22 cellular contexts compared by ENCODE assay signal in the genomic region with DNA sequence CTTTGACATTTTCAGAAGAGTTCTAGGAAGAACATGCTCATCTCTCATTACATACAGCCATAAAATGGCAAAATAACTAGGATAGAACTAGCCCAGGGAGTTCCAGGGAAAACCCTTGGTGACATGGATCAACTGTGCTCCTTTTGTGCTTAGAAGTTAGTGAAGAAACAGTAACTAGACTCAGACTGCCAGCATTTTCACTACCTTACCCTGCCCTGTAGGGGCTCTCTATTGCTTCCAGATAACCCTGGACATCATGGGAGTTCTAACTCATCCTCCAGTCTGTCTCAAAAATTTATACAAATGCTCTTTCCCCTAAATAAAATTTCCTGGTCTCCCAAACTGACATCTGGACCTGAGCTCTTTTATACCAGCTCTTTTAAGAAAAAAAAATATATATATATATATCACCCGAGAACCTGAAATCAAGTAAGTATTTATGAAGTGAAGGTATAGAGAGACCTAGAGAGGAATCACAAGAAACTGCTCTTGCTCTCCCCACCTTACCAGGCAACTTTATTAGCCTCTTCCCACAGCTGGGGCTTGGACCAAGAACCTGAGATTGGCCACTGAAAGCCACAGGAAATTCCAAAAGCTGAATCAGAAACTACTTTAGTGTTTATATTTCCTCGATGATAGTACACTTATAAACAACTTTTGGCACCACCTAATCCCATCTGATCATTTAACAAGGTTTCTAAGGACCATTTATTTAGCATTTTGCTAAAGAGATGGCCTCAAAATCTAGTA.
DNase-seq lines count a peak whose midpoint lies in the region; ATAC-seq, FAIRE-seq and TF ChIP-seq lines count a peak whose summit lies in the region.
"Had no signal": no experiment of that assay in that cellular context is flagged by ENCODE, and none has a peak within 500 bp of the region (broad histone marks: within the 10 kb centered on the region; RNA-seq: fewer than 3 reads in every experiment).

No MANE protein-coding gene starts in this region.

- H3K4me2 ChIP-seq in GM23338 (no peak overlapping the region), MM.1S (ENCODE audit: low read depth, low read length) (no peak overlapping the region)

- H3K4me3 ChIP-seq in A673 (ENCODE audit: low read depth, low read length, poor library complexity, severe bottlenecking) (no peak overlapping the region), GM23338 (no peak overlapping the region), epithelial cell of proximal tubule (ENCODE audit: low read depth, low read length) (no peak overlapping the region), MM.1S (ENCODE audit: low read length) (no peak overlapping the region)
- H3K4me3 ChIP-seq: heart left ventricle, psoas muscle had no signal

- no peaks in the 10 kb centered on the region for H3K79me2 ChIP-seq in GM23338 (replicated peaks; ENCODE audit: insufficient read depth)
- H3K79me2 ChIP-seq in MM.1S (ENCODE audit: low read length), result no peaks in the 10 kb centered on the region

- H3K9me3 ChIP-seq in A673 (ENCODE audit: low read depth, low read length, poor library complexity, severe bottlenecking) (no peaks in the 10 kb centered on the region), MM.1S (replicated peaks; ENCODE audit: insufficient read depth, low read length) (no peaks in the 10 kb centered on the region)
- H3K9me3 ChIP-seq: heart left ventricle, psoas muscle had no signal

- H3K27ac Mint-ChIP-seq in GM23338, result no peak overlapping the region
- H3K27ac Mint-ChIP-seq: activated CD4-positive, alpha-beta memory T cell treated with anti-CD3 and anti-CD28 coated beads, Interleukin-2, amount 10 ng/mL, durations not matched to agents 7 days and 5 days; activated naive CD8-positive, alpha-beta T cell treated with anti-CD3 and anti-CD28 coated beads, Interleukin-2, amount 10 ng/mL, durations not matched to agents 7 days and 5 days; HFFc6; memory B cell; natural killer cell treated with Interleukin-12 subunit alpha and Interleukin-12 subunit beta and Interleukin-15 and Interleukin-18, amount 100 ng/mL, for 72 hours had no signal

- H3K27ac ChIP-seq in A673 (ENCODE audit: low read depth, low read length, poor library complexity, severe bottlenecking), result no peak overlapping the region
- no peak overlapping the region for H3K27ac ChIP-seq in GM23338 (ENCODE audit: low read depth)
- H3K27ac ChIP-seq in MM.1S (ENCODE audit: low read length), result no peak overlapping the region
- H3K27ac ChIP-seq: heart left ventricle, psoas muscle had no signal

- intact Hi-C loops in A673 (cut with micrococcal nuclease; ENCODE audit: unreplicated experiment), result no loop called here

- H4K20me1 ChIP-seq in GM23338 (replicated peaks; ENCODE audit: insufficient read depth) (no peaks in the 10 kb centered on the region), MM.1S (ENCODE audit: insufficient read depth, low read length) (no peaks in the 10 kb centered on the region)

- no peaks in the 10 kb centered on the region; the same call in 2 of the 3 replicates for H3K9me3 Mint-ChIP-seq in GM23338
- H3K9me3 Mint-ChIP-seq: activated CD4-positive, alpha-beta memory T cell treated with anti-CD3 and anti-CD28 coated beads, Interleukin-2, amount 10 ng/mL, durations not matched to agents 7 days and 5 days; activated naive CD8-positive, alpha-beta T cell treated with anti-CD3 and anti-CD28 coated beads, Interleukin-2, amount 10 ng/mL, durations not matched to agents 7 days and 5 days; HFFc6; memory B cell had no signal

- H2AFZ ChIP-seq in GM23338 (no peak overlapping the region), MM.1S (ENCODE audit: low read length) (no peak overlapping the region)

- H3K4me1 Mint-ChIP-seq in GM23338, result no peaks in the 10 kb centered on the region
- H3K4me1 Mint-ChIP-seq: activated CD4-positive, alpha-beta memory T cell treated with anti-CD3 and anti-CD28 coated beads, Interleukin-2, amount 10 ng/mL, durations not matched to agents 7 days and 5 days; activated naive CD8-positive, alpha-beta T cell treated with anti-CD3 and anti-CD28 coated beads, Interleukin-2, amount 10 ng/mL, durations not matched to agents 7 days and 5 days; memory B cell had no signal

- H3K27me3 Mint-ChIP-seq in GM23338 (ENCODE audit: insufficient read depth, low read depth, poor library complexity), result no peaks in the 10 kb centered on the region
- H3K27me3 Mint-ChIP-seq: activated CD4-positive, alpha-beta memory T cell treated with anti-CD3 and anti-CD28 coated beads, Interleukin-2, amount 10 ng/mL, durations not matched to agents 7 days and 5 days; activated naive CD8-positive, alpha-beta T cell treated with anti-CD3 and anti-CD28 coated beads, Interleukin-2, amount 10 ng/mL, durations not matched to agents 7 days and 5 days; memory B cell; natural killer cell treated with Interleukin-12 subunit alpha and Interleukin-12 subunit beta and Interleukin-15 and Interleukin-18, amount 100 ng/mL, for 72 hours had no signal

- H3K9me2 ChIP-seq in GM23338 (ENCODE audit: insufficient read depth), result no peaks in the 10 kb centered on the region
- no peaks in the 10 kb centered on the region for H3K9me2 ChIP-seq in MM.1S (replicated peaks; ENCODE audit: insufficient read depth, low read length)

- no peaks in the 10 kb centered on the region for H3K36me3 Mint-ChIP-seq in GM23338 (ENCODE audit: low read depth)
- H3K36me3 Mint-ChIP-seq: activated naive CD8-positive, alpha-beta T cell treated with anti-CD3 and anti-CD28 coated beads, Interleukin-2, amount 10 ng/mL, durations not matched to agents 7 days and 5 days; memory B cell; natural killer cell treated with Interleukin-12 subunit alpha and Interleukin-12 subunit beta and Interleukin-15 and Interleukin-18, amount 100 ng/mL, for 72 hours had no signal

- no peak for FAIRE-seq in urothelium cell line (lab: Jason Lieb, UNC)
- FAIRE-seq: GM18507 had no signal

- no peaks in the 10 kb centered on the region for H3K36me3 ChIP-seq in A673 (ENCODE audit: insufficient read depth, low read length, poor library complexity, severe bottlenecking)
- no peaks in the 10 kb centered on the region for H3K36me3 ChIP-seq in GM23338 (ENCODE audit: insufficient read depth)
- H3K36me3 ChIP-seq in MM.1S (replicated peaks; ENCODE audit: insufficient read depth, low read length), result no peaks in the 10 kb centered on the region
- H3K36me3 ChIP-seq: heart left ventricle had no signal

- POLR2A ChIA-PET in A673 (lab: Charles Lee; ENCODE audit: low non-redundant PET), result no interaction called here

- CTCF ChIA-PET in A673 (lab: Charles Lee), result no interaction called here

- peak; percentile 71 for ATAC-seq in GM23338
- ATAC-seq in GM18873 (IDR thresholded peaks at IDR 0.05; ENCODE audit: low FRiP score, unreplicated experiment), result no peak
- ATAC-seq: natural killer cell treated with Interleukin-12 subunit alpha and Interleukin-12 subunit beta and Interleukin-15 and Interleukin-18, amount 100 ng/mL, for 72 hours; psoas muscle had no signal

- H3K27me3 ChIP-seq in A673 (replicated peaks; ENCODE audit: insufficient read depth, low read depth, low read length, poor library complexity), result peaks cover 8% of the 10 kb centered on the region
- no peaks in the 10 kb centered on the region for H3K27me3 ChIP-seq in GM23338 (ENCODE audit: insufficient read depth)
- H3K27me3 ChIP-seq in MM.1S (replicated peaks; ENCODE audit: insufficient read depth, low read length), result no peaks in the 10 kb centered on the region
- H3K27me3 ChIP-seq: heart left ventricle had no signal

- BruUV-seq in A673 (replicated peaks; lab: Mats Ljungman, UMichigan), result no TSS peak

- DNase-seq in A673 (ENCODE audit: low spot score) (no peak), GM23338 (ENCODE audit: low spot score) (peak; percentile 19), RKO (ENCODE audit: low spot score) (peak; percentile 31), epithelial cell of proximal tubule (ENCODE audit: low read depth) (no peak), germinal center (ENCODE audit: low spot score) (no peak), urothelium cell line (ENCODE audit: low spot score) (no peak), MM.1S (no peak)
- DNase-seq: activated CD4-positive, alpha-beta memory T cell treated with anti-CD3 and anti-CD28 coated beads, Interleukin-2, amount 10 ng/mL, durations not matched to agents 7 days and 5 days; activated naive CD8-positive, alpha-beta T cell treated with anti-CD3 and anti-CD28 coated beads, Interleukin-2, amount 10 ng/mL, durations not matched to agents 7 days and 5 days; activated T-cell treated with anti-CD3 and anti-CD28 coated beads, Interleukin-2, amount 50 U/mL, for 48 hours; Calu3; heart left ventricle; HFFc6; islet precursor cell; NCI-H1048; NCI-H2171 treated with DMSO at 0.1 percent for 48 hours; psoas muscle; T-helper 1 cell had no signal

- TF ChIP-seq CTCF in A673 (conservative IDR thresholded peaks at IDR 0.05; ENCODE audit: low read depth, low read length) (peak; percentile 24; the same call in 1 of the 2 replicates), GM23338 (conservative IDR thresholded peaks at IDR 0.05; ENCODE audit: low read depth in 2 of 2) (peak; percentile 12 to 24; a peak in 2 of 4 replicates), epithelial cell of proximal tubule (conservative IDR thresholded peaks at IDR 0.05; ENCODE audit: low read depth, low read length) (peak; percentile 38), MM.1S (IDR thresholded peaks at IDR 0.05; ENCODE audit: low read length) (no peak)

- H3K9ac ChIP-seq in MM.1S (ENCODE audit: low read length), result no peak overlapping the region

- H3F3A ChIP-seq in GM23338 (replicated peaks; ENCODE audit: low read depth), result no peaks in the 10 kb centered on the region
- no peaks in the 10 kb centered on the region for H3F3A ChIP-seq in MM.1S (ENCODE audit: insufficient read depth, low read length)

- no peaks in the 10 kb centered on the region for H3K4me1 ChIP-seq in A673 (ENCODE audit: insufficient read depth, low read length, poor library complexity, severe bottlenecking)
- H3K4me1 ChIP-seq in GM23338 (ENCODE audit: insufficient read depth), result no peaks in the 10 kb centered on the region
- no peaks in the 10 kb centered on the region for H3K4me1 ChIP-seq in MM.1S (ENCODE audit: low read length)
- H3K4me1 ChIP-seq: heart left ventricle, psoas muscle had no signal

- H3K4me3 Mint-ChIP-seq in GM23338, result no peak overlapping the region
- H3K4me3 Mint-ChIP-seq: activated CD4-positive, alpha-beta memory T cell treated with anti-CD3 and anti-CD28 coated beads, Interleukin-2, amount 10 ng/mL, durations not matched to agents 7 days and 5 days; activated naive CD8-positive, alpha-beta T cell treated with anti-CD3 and anti-CD28 coated beads, Interleukin-2, amount 10 ng/mL, durations not matched to agents 7 days and 5 days; HFFc6; memory B cell; natural killer cell treated with Interleukin-12 subunit alpha and Interleukin-12 subunit beta and Interleukin-15 and Interleukin-18, amount 100 ng/mL, for 72 hours had no signal

TF ChIP-seq in GM23338, 12 proteins besides CTCF, POLR2A, EP300 and RAD21 (continues in another document):
- TF ChIP-seq ZNF114 (CRISPR knock-in tag; IDR thresholded peaks at IDR 0.05) (no peak), NANOG (IDR thresholded peaks at IDR 0.05; ENCODE audit: borderline replicate concordance) (no peak), JUNB (IDR thresholded peaks at IDR 0.05; ENCODE audit: unreplicated experiment) (no peak), ZNF331 (CRISPR knock-in tag; IDR thresholded peaks at IDR 0.05; ENCODE audit: low read depth) (no peak), EZH2 (IDR thresholded peaks at IDR 0.05; ENCODE audit: low read depth, unreplicated experiment) (no peak), CREB1 (CRISPR knock-in tag; IDR thresholded peaks at IDR 0.05; ENCODE audit: low read depth) (no peak)

Comparison
In these comparisons a context has a peak if more than half of its experiments do, and no peak if none do; other contexts are left out.
1. DNase-seq: peak in GM23338 (single experiment) and RKO (single experiment); none in A673 (single experiment), epithelial cell of proximal tubule (single experiment), germinal center (single experiment), urothelium cell line (single experiment) and MM.1S (single experiment).